ENCODE assay signal across 10 cellular contexts in genomic region chr12:10718279-10718821, GRCh38. TPM values are rescaled to one million over a fixed set of nuclear protein-coding genes. Genes with fewer than 3 reads are reported as not detected.
DNase-seq lines count a peak whose midpoint lies in the region; ATAC-seq, FAIRE-seq and TF ChIP-seq lines count a peak whose summit lies in the region.
"Had no signal": no experiment of that assay in that cellular context is flagged by ENCODE, and none has a peak within 500 bp of the region (broad histone marks: within the 10 kb centered on the region; RNA-seq: fewer than 3 reads in every experiment).

No MANE protein-coding gene starts in this region.

- peaks cover 0 to 3% of the 10 kb centered on the region in 2 experiments; a peak in 1 of 5 replicates for H3K4me1 ChIP-seq in K562 (replicated peaks in 1 of 2; ENCODE audit: control insufficient read depth in 2 of 2, insufficient read depth in 2 of 2, low read length in 2 of 2)
- peaks cover 12 to 57% (median 48%) of the 10 kb centered on the region in 4 donors for H3K4me1 ChIP-seq in transverse colon

- H3K9me1 ChIP-seq in K562 (ENCODE audit: control insufficient read depth, insufficient read depth, low read length) = no peaks in the 10 kb centered on the region

- 0 out of 2 replicates have a peak, but pooled peaks cover 6% of the 10 kb centered on the region for H4K20me1 ChIP-seq in K562 (replicated peaks; ENCODE audit: control insufficient read depth, insufficient read depth, low read length)

- WGBS in K562 (ENCODE audit: insufficient coverage, low coverage, missing lambda C conversion rate) = 75% methylated on average over 3 of the region's 4 CpGs
- 46 to 54% methylated on average over 4 of the region's 4 CpGs for WGBS in transverse colon (ENCODE audit: low coverage in 1 of 2), 2 donors

- peak; percentile 11 for FAIRE-seq in K562 (lab: Jason Lieb, UNC)

- no peak overlapping the region for H3K4me2 ChIP-seq in K562 (ENCODE audit: insufficient read depth, low read length)

- TF ChIP-seq POLR2A in K562 (conservative IDR thresholded peaks at IDR 0.05) = no peak
- no peak for TF ChIP-seq POLR2A in transverse colon (IDR thresholded peaks at IDR 0.05)

- H3K9me3 ChIP-seq in K562 (replicated peaks; ENCODE audit: control insufficient read depth, insufficient read depth, low read depth, low read length) (no peaks in the 10 kb centered on the region), transverse colon (no peaks in the 10 kb centered on the region)

- in situ Hi-C loops in K562 (cut with MboI) = no loop called here
- in situ Hi-C loops in transverse colon (cut with MboI; ENCODE audit: low pct_ligation_motif_present in 1 of 4, low pct_unique_long_range_greater_than_20kb in 1 of 4, low sequenced_read_pairs in 3 of 4) = no loop called here

- H2AFZ ChIP-seq in K562 (ENCODE audit: low read depth, low read length) = no peak overlapping the region

- TF ChIP-seq EP300 in K562 (IDR thresholded peaks at IDR 0.05; ENCODE audit: low read length) (no peak), transverse colon (IDR thresholded peaks at IDR 0.05; ENCODE audit: low read depth) (no peak)

- peaks cover 66% of the 10 kb centered on the region for H3K36me3 ChIP-seq in K562 (ENCODE audit: control insufficient read depth, insufficient read depth, low read length)
- H3K36me3 ChIP-seq in transverse colon = peaks cover 0 to 22% (median 10%) of the 10 kb centered on the region in 4 donors

- H3K79me2 ChIP-seq in K562 (ENCODE audit: control insufficient read depth, insufficient read depth, low read length) = peaks cover 74% of the 10 kb centered on the region

- H3K4me3 ChIP-seq in K562 = no peak overlapping the region
- peak overlapping the region in 1 of 4 donors; percentile 10 for H3K4me3 ChIP-seq in transverse colon

- CTCF ChIA-PET in K562 (lab: Yijun Ruan, JAX; ENCODE audit: low intra/inter-chr PET ratio) = no interaction called here

- no peak for TF ChIP-seq RAD21 in K562 (CRISPR knock-in tag; conservative IDR thresholded peaks at IDR 0.05 in 1 of 2, IDR thresholded peaks at IDR 0.05 in 1 of 2)

- DNase-seq in DMS 273 (lab: John Stamatoyannopoulos, UW; ENCODE audit: unreplicated experiment) = peak; percentile 35
- DNase-seq in DMS 273 treated with DMSO at 0.1 percent for 48 hours (lab: John Stamatoyannopoulos, UW) = no peak
- no peak for DNase-seq in K562 (ENCODE audit: extremely low read depth in 1 of 4, low spot score in 3 of 4)
- peak; percentile 37 for DNase-seq in kidney glomerular epithelial cell (lab: John Stamatoyannopoulos, UW)
- DNase-seq in transverse colon = no peak
- no peak for DNase-seq in posterior cingulate gyrus
- DNase-seq in NCI-H748 treated with DMSO at 0.1 percent for 48 hours (lab: John Stamatoyannopoulos, UW) = no peak
- DNase-seq: 8988T, cerebellar nuclear complex had no signal

- H3K27ac ChIP-seq in K562 (ENCODE audit: extremely low read depth, low read depth, low read length) (no peak overlapping the region), transverse colon (peak overlapping the region; percentile 96 to 98 (median 98))

- POLR2A ChIA-PET in K562 (lab: Yijun Ruan, JAX) = no interaction called here

- no TSS peak for BruUV-seq in K562 (replicated peaks; lab: Mats Ljungman, UMichigan)

- intact Hi-C loops in K562 (cut with micrococcal nuclease) = no loop called here
- intact Hi-C loops in transverse colon (cut with DNase I; ENCODE audit: low total_unique reads) = no loop called here
- intact Hi-C loops in posterior cingulate gyrus (cut with DNase I) = no loop called here

- H3K9ac ChIP-seq in K562 (ENCODE audit: insufficient read depth in 1 of 2, low read depth in 2 of 2, low read length in 2 of 2) = no peak overlapping the region

- TF ChIP-seq CTCF in K562 (IDR thresholded peaks at IDR 0.05 in 2 of 3, conservative IDR thresholded peaks at IDR 0.05 in 1 of 3; ENCODE audit: insufficient read depth in 2 of 3, low read depth in 1 of 3, low read length in 3 of 3) = no peak
- no peak for TF ChIP-seq CTCF in transverse colon (IDR thresholded peaks at IDR 0.05)

- H3K27me3 ChIP-seq in K562 (ENCODE audit: control insufficient read depth in 2 of 2, insufficient read depth in 2 of 2, low read length in 2 of 2) (no peaks in the 10 kb centered on the region), transverse colon (no peaks in the 10 kb centered on the region)

- no peak for ATAC-seq in K562
- ATAC-seq in GM21360 (IDR thresholded peaks at IDR 0.05; ENCODE audit: unreplicated experiment) = no peak

TF ChIP-seq in K562, 482 proteins besides CTCF, POLR2A, EP300 and RAD21:
- TF ChIP-seq NRF1 (conservative IDR thresholded peaks at IDR 0.05 in 1 of 2, IDR thresholded peaks at IDR 0.05 in 1 of 2) (no peak), TFAM (CRISPR knock-in tag; conservative IDR thresholded peaks at IDR 0.05) (no peak)
TF ChIP-seq in K562: peak in this region for 0.

RNA-seq across cellular contexts. Expression of gene YBX3, which starts 4.8 kb away (rescaled TPM):
- 51.3 and 79.8 TPM in 2 replicates for total RNA-seq in K562 (2011; cell fraction: chromatin; rRNA removed; ENCODE audit: low replicate concordance)
- 31.9 and 37.2 TPM in 2 replicates for total RNA-seq in K562 (2011; cell fraction: nucleolus; rRNA removed)
- total RNA-seq in K562 (2011; cell fraction: nucleoplasm; rRNA removed) = 53.0 and 69.2 TPM in 2 replicates
- 81.5 and 129 TPM in 2 replicates for total RNA-seq in K562 (2014; rRNA removed)
- total RNA-seq in K562 (2014; rRNA removed; fragmentation: Illumina TruSeq; extraction: Trizol) = 86.4 and 100 TPM in 2 replicates
- total RNA-seq in K562 (2015; rRNA removed; fragmentation: Illumina TruSeq; extraction: Trizol) = 72.3 and 75.3 TPM in 2 replicates
- total RNA-seq in K562 (2021) = 196 and 210 TPM in 2 replicates
- 36.7 and 64.4 TPM in 2 replicates for polyA plus RNA-seq in K562 (2011; rRNA removed)
- polyA plus RNA-seq in K562 (2011; cell fraction: cytosol; rRNA removed) = 55.8 and 69.1 TPM in 2 replicates
- polyA plus RNA-seq in K562 (2011; cell fraction: nucleus; rRNA removed) = 124 and 194 TPM in 2 replicates
- polyA plus RNA-seq in K562 (2012) = 94.8 and 138 TPM in 2 replicates
- 193 and 239 TPM in 2 replicates for polyA plus RNA-seq in K562 (2014; fragmentation: Illumina TruSeq; extraction: Trizol)
- 10 to 100 TPM; 47.0 to 51.2 TPM for polyA plus RNA-seq in K562 (2014; fragmentation: Nextera tagmentation; extraction: Ambion mirVana)
- 89.2 and 107 TPM in 2 replicates for polyA plus RNA-seq in K562 (2014; rRNA removed)
- 34.6 and 42.5 TPM in 2 replicates for polyA minus RNA-seq in K562 (2011; rRNA and poly(A)+ RNA removed)
- polyA minus RNA-seq in K562 (2011; cell fraction: cytosol; rRNA and poly(A)+ RNA removed) = 42.3 and 61.3 TPM in 2 replicates
- polyA minus RNA-seq in K562 (2011; cell fraction: nucleus; rRNA and poly(A)+ RNA removed) = 64.6 and 92.0 TPM in 2 replicates
- total RNA-seq in transverse colon = 100 to 1,000 TPM; 137 to 537 (median 236) TPM

RNA-seq across cellular contexts. Expression of gene STYK1, which starts 44.5 kb away (rescaled TPM):
- 0.14 and 1.1 TPM in 2 replicates for total RNA-seq in K562 (2011; cell fraction: chromatin; rRNA removed; ENCODE audit: low replicate concordance)
- 0.17 and 0.66 TPM in 2 replicates for total RNA-seq in K562 (2011; cell fraction: nucleolus; rRNA removed)
- 0.23 and 0.81 TPM in 2 replicates for total RNA-seq in K562 (2011; cell fraction: nucleoplasm; rRNA removed)
- total RNA-seq in K562 (2014; rRNA removed) (0.16 and 0.64 TPM in 2 replicates), K562 (2014; rRNA removed; fragmentation: Illumina TruSeq; extraction: Trizol) (0.38 and 1.1 TPM in 2 replicates), K562 (2015; rRNA removed; fragmentation: Illumina TruSeq; extraction: Trizol) (0.34 and 1.8 TPM in 2 replicates), K562 (2021) (0.31 and 0.95 TPM in 2 replicates), transverse colon (10 to 100 TPM in 3 of 4 donors, 1 to 10 TPM in 1; 8.4 to 41.6 (median 19.2) TPM)
- polyA plus RNA-seq in K562 (2011; rRNA removed) (0.31 and 0.38 TPM in 2 replicates), K562 (2014; fragmentation: Illumina TruSeq; extraction: Trizol) (0.36 and 0.56 TPM in 2 replicates), K562 (2014; fragmentation: Nextera tagmentation; extraction: Ambion mirVana) (under 1 TPM; 0.44 to 0.67 TPM), K562 (2014; rRNA removed) (0.11 and 0.46 TPM in 2 replicates)
- polyA plus RNA-seq in K562 (2011; cell fraction: cytosol; rRNA removed) = 0.13 TPM in 2 replicates
- 0.18 and 1.1 TPM in 2 replicates for polyA plus RNA-seq in K562 (2011; cell fraction: nucleus; rRNA removed)
- polyA plus RNA-seq in K562 (2012) = 0.24 and 0.40 TPM in 2 replicates
- 0.18 and 1.4 TPM in 2 replicates for polyA minus RNA-seq in K562 (2011; rRNA and poly(A)+ RNA removed)
- not detected in 2 replicates for polyA minus RNA-seq in K562 (2011; cell fraction: cytosol; rRNA and poly(A)+ RNA removed)
- polyA minus RNA-seq in K562 (2011; cell fraction: nucleus; rRNA and poly(A)+ RNA removed) = 0.13 TPM in 1 of 2 replicates, not detected in the other

Comparison
In these comparisons a context has a peak if more than half of its experiments do, and no peak if none do; other contexts are left out.
1. DNase-seq: peak in DMS 273 (single experiment) and kidney glomerular epithelial cell (single experiment); none in DMS 273 treated with DMSO at 0.1 percent for 48 hours (single experiment), K562 (0 of 4), transverse colon (single experiment), posterior cingulate gyrus (0 of 10) and NCI-H748 treated with DMSO at 0.1 percent for 48 hours (single experiment).